Comparison of ENCODE assay signal across 12 cellular contexts in genomic region chr12:98224584-98225221, GRCh38.
DNase-seq lines count a peak whose midpoint lies in the region; ATAC-seq and TF ChIP-seq lines count a peak whose summit lies in the region.
"Had no signal": no experiment of that assay in that cellular context is flagged by ENCODE, and none has a peak within 500 bp of the region (broad histone marks: within the 10 kb centered on the region; RNA-seq: fewer than 3 reads in every experiment).

No MANE protein-coding gene starts in this region.

- CTCF ChIA-PET in activated naive CD4-positive, alpha-beta T cell treated with anti-CD3 and anti-CD28 coated beads, Interleukin-2, amount 10 ng/mL, durations not matched to agents 7 days and 5 days (lab: Charles Lee) = interaction anchor here (0.5 kb wide), 1 partner anchor 55 kb away, joined by 3 read pairs; no protein-coding TSS in a partner anchor

- H3K36me3 Mint-ChIP-seq in activated naive CD4-positive, alpha-beta T cell treated with anti-CD3 and anti-CD28 coated beads, Interleukin-2, amount 10 ng/mL, durations not matched to agents 7 days and 5 days = no peaks in the 10 kb centered on the region
- no peaks in the 10 kb centered on the region for H3K36me3 Mint-ChIP-seq in activated naive CD8-positive, alpha-beta T cell treated with anti-CD3 and anti-CD28 coated beads for 36 hours
- no peaks in the 10 kb centered on the region for H3K36me3 Mint-ChIP-seq in endothelial cell (ENCODE audit: low read depth, unreplicated experiment)
- H3K36me3 Mint-ChIP-seq: stimulated activated memory B cell treated with anti-CD40 and anti-IgM and Interleukin-4, amounts not matched to agents 10 μg/mL and 1 μg/mL and 100 μg/mL, for 72 hours had no signal

- H3K27me3 Mint-ChIP-seq in activated naive CD4-positive, alpha-beta T cell treated with anti-CD3 and anti-CD28 coated beads, Interleukin-2, amount 10 ng/mL, durations not matched to agents 7 days and 5 days = no peaks in the 10 kb centered on the region
- H3K27me3 Mint-ChIP-seq in activated naive CD8-positive, alpha-beta T cell treated with anti-CD3 and anti-CD28 coated beads for 36 hours = peaks cover 13% of the 10 kb centered on the region
- no peaks in the 10 kb centered on the region for H3K27me3 Mint-ChIP-seq in endothelial cell (ENCODE audit: unreplicated experiment)

- H3K4me1 Mint-ChIP-seq in activated naive CD4-positive, alpha-beta T cell treated with anti-CD3 and anti-CD28 coated beads, Interleukin-2, amount 10 ng/mL, durations not matched to agents 7 days and 5 days = no peaks in the 10 kb centered on the region
- H3K4me1 Mint-ChIP-seq in activated naive CD8-positive, alpha-beta T cell treated with anti-CD3 and anti-CD28 coated beads for 36 hours = no peaks in the 10 kb centered on the region
- H3K4me1 Mint-ChIP-seq in endothelial cell (ENCODE audit: unreplicated experiment) = no peaks in the 10 kb centered on the region
- H3K4me1 Mint-ChIP-seq: central memory CD8-positive, alpha-beta T cell; stimulated activated memory B cell treated with anti-CD40 and anti-IgM and Interleukin-4, amounts not matched to agents 10 μg/mL and 1 μg/mL and 100 μg/mL, for 72 hours had no signal

- DNase-seq in left lobe of liver (ENCODE audit: low spot score) = no peak
- no peak for DNase-seq in activated naive CD4-positive, alpha-beta T cell treated with anti-CD3 and anti-CD28 coated beads, Interleukin-2, amount 10 ng/mL, durations not matched to agents 7 days and 5 days
- DNase-seq in activated naive CD8-positive, alpha-beta T cell treated with anti-CD3 and anti-CD28 coated beads for 36 hours = no peak
- no peak for DNase-seq in kidney glomerular epithelial cell (lab: John Stamatoyannopoulos, UW)
- DNase-seq in endothelial cell (ENCODE audit: low spot score) = no peak
- DNase-seq: NCI-H1436 had no signal

- H3K9me3 Mint-ChIP-seq in activated naive CD4-positive, alpha-beta T cell treated with anti-CD3 and anti-CD28 coated beads, Interleukin-2, amount 10 ng/mL, durations not matched to agents 7 days and 5 days = no peaks in the 10 kb centered on the region
- no peaks in the 10 kb centered on the region for H3K9me3 Mint-ChIP-seq in activated naive CD8-positive, alpha-beta T cell treated with anti-CD3 and anti-CD28 coated beads for 36 hours
- no peaks in the 10 kb centered on the region for H3K9me3 Mint-ChIP-seq in endothelial cell (ENCODE audit: unreplicated experiment)
- H3K9me3 Mint-ChIP-seq: central memory CD8-positive, alpha-beta T cell; neural crest cell; stimulated activated memory B cell treated with anti-CD40 and anti-IgM and Interleukin-4, amounts not matched to agents 10 μg/mL and 1 μg/mL and 100 μg/mL, for 72 hours had no signal

- no peak for TF ChIP-seq CTCF in endothelial cell (IDR thresholded peaks at IDR 0.05; ENCODE audit: unreplicated experiment)

- H3K4me3 Mint-ChIP-seq in activated naive CD4-positive, alpha-beta T cell treated with anti-CD3 and anti-CD28 coated beads, Interleukin-2, amount 10 ng/mL, durations not matched to agents 7 days and 5 days = no peak overlapping the region
- no peak overlapping the region for H3K4me3 Mint-ChIP-seq in activated naive CD8-positive, alpha-beta T cell treated with anti-CD3 and anti-CD28 coated beads for 36 hours
- H3K4me3 Mint-ChIP-seq in endothelial cell (ENCODE audit: unreplicated experiment) = no peak overlapping the region
- H3K4me3 Mint-ChIP-seq: central memory CD8-positive, alpha-beta T cell; neural crest cell; stimulated activated memory B cell treated with anti-CD40 and anti-IgM and Interleukin-4, amounts not matched to agents 10 μg/mL and 1 μg/mL and 100 μg/mL, for 72 hours had no signal

- ATAC-seq in GM18907 (IDR thresholded peaks at IDR 0.05; ENCODE audit: unreplicated experiment) (peak; percentile 76), GM21717 (IDR thresholded peaks at IDR 0.05; ENCODE audit: unreplicated experiment) (peak; percentile 70), HG03159 (IDR thresholded peaks at IDR 0.05; ENCODE audit: unreplicated experiment) (peak; percentile 68), left lobe of liver (peak; percentile 79)
- ATAC-seq: stimulated activated memory B cell treated with anti-CD40 and anti-IgM and Interleukin-4, amounts not matched to agents 10 μg/mL and 1 μg/mL and 100 μg/mL, for 72 hours had no signal

- H3K27ac Mint-ChIP-seq in activated naive CD4-positive, alpha-beta T cell treated with anti-CD3 and anti-CD28 coated beads, Interleukin-2, amount 10 ng/mL, durations not matched to agents 7 days and 5 days = no peak overlapping the region
- no peak overlapping the region for H3K27ac Mint-ChIP-seq in activated naive CD8-positive, alpha-beta T cell treated with anti-CD3 and anti-CD28 coated beads for 36 hours
- H3K27ac Mint-ChIP-seq in endothelial cell (ENCODE audit: unreplicated experiment) = no peak overlapping the region
- H3K27ac Mint-ChIP-seq: stimulated activated memory B cell treated with anti-CD40 and anti-IgM and Interleukin-4, amounts not matched to agents 10 μg/mL and 1 μg/mL and 100 μg/mL, for 72 hours had no signal
